ENCODE assay signal across 8 cellular contexts in genomic region chr19:1384478-1385110, GRCh38. TPM values are rescaled to one million over a fixed set of nuclear protein-coding genes. Genes with fewer than 3 reads are reported as not detected.
DNase-seq lines count a peak whose midpoint lies in the region; ATAC-seq and TF ChIP-seq lines count a peak whose summit lies in the region.

No MANE protein-coding gene starts in this region.

- no peak for ATAC-seq in GM19455 (IDR thresholded peaks at IDR 0.05; ENCODE audit: unreplicated experiment)

- peak overlapping the region; percentile 95 for H3K27ac ChIP-seq in C4-2B

- TF ChIP-seq CTCF in C4-2B (conservative IDR thresholded peaks at IDR 0.05) (no peak), nephron (IDR thresholded peaks at IDR 0.05; ENCODE audit: unreplicated experiment in 3 of 3) (no peak)

- H3K27me3 Mint-ChIP-seq in nephron (ENCODE audit: low read depth) = peaks cover 8% of the 10 kb centered on the region

- peaks cover 9% of the 10 kb centered on the region for H3K36me3 Mint-ChIP-seq in nephron (ENCODE audit: low read depth)

- H3K4me1 Mint-ChIP-seq in nephron = peaks cover 21% of the 10 kb centered on the region

- peak; percentile 57 for DNase-seq in NAMALWA (ENCODE audit: low spot score)
- peak; percentile 75 to 88 for DNase-seq in dermis microvascular lymphatic vessel endothelial cell (ENCODE audit: low read depth in 2 of 2)
- no peak for DNase-seq in NCI-H146 treated with DMSO at 0.1 percent for 48 hours (lab: John Stamatoyannopoulos, UW; ENCODE audit: unreplicated experiment)
- DNase-seq in stimulated activated CD4-positive, alpha-beta T cell treated with anti-CD3 and anti-CD28 coated beads, Interleukin-12 subunit alpha, Interleukin-12 subunit beta, amount 100 ng/mL, for 4 hours = no peak
- DNase-seq in middle frontal gyrus (ENCODE audit: extremely low spot score, low spot score) = no peak

- H3K27ac Mint-ChIP-seq in nephron = peak overlapping the region in 2 of 3 experiments; percentile 21 to 40

- peak overlapping the region; percentile 91 to 93 (median 91) for H3K4me3 Mint-ChIP-seq in nephron

- H3K9me3 Mint-ChIP-seq in nephron = no peaks in the 10 kb centered on the region

RNA-seq across cellular contexts. Expression of gene NDUFS7, which starts 0.9 kb away (rescaled TPM):
- 67.7 and 92.3 TPM in 2 replicates for total RNA-seq in dermis microvascular lymphatic vessel endothelial cell

RNA-seq across cellular contexts. Expression of gene GAMT, which starts 16.7 kb away (rescaled TPM):
- 9.1 and 10.2 TPM in 2 replicates for total RNA-seq in dermis microvascular lymphatic vessel endothelial cell

RNA-seq across cellular contexts. Expression of gene DAZAP1, which starts 22.8 kb away (rescaled TPM):
- total RNA-seq in dermis microvascular lymphatic vessel endothelial cell = 69.4 and 70.3 TPM in 2 replicates

RNA-seq across cellular contexts. Expression of gene RPS15, which starts 53.6 kb away (rescaled TPM):
- total RNA-seq in dermis microvascular lymphatic vessel endothelial cell = 352 and 534 TPM in 2 replicates

Comparison
In these comparisons a context has a peak if more than half of its experiments do, and no peak if none do; other contexts are left out.
1. DNase-seq: peak in NAMALWA (single experiment) and dermis microvascular lymphatic vessel endothelial cell (2 of 2); none in NCI-H146 treated with DMSO at 0.1 percent for 48 hours (single experiment), stimulated activated CD4-positive, alpha-beta T cell treated with anti-CD3 and anti-CD28 coated beads, Interleukin-12 subunit alpha, Interleukin-12 subunit beta, amount 100 ng/mL, for 4 hours (single experiment) and middle frontal gyrus (single experiment).